1 cellular context compared by ENCODE assay signal in genomic region chr11:122592641-122593040, GRCh38.
TF ChIP-seq lines count a peak whose summit lies in the region.

No MANE protein-coding gene starts in this region.

TF ChIP-seq in GM23338, 12 proteins besides CTCF, POLR2A, EP300 and RAD21 (continued from another document):
- TF ChIP-seq, protein P1, sequence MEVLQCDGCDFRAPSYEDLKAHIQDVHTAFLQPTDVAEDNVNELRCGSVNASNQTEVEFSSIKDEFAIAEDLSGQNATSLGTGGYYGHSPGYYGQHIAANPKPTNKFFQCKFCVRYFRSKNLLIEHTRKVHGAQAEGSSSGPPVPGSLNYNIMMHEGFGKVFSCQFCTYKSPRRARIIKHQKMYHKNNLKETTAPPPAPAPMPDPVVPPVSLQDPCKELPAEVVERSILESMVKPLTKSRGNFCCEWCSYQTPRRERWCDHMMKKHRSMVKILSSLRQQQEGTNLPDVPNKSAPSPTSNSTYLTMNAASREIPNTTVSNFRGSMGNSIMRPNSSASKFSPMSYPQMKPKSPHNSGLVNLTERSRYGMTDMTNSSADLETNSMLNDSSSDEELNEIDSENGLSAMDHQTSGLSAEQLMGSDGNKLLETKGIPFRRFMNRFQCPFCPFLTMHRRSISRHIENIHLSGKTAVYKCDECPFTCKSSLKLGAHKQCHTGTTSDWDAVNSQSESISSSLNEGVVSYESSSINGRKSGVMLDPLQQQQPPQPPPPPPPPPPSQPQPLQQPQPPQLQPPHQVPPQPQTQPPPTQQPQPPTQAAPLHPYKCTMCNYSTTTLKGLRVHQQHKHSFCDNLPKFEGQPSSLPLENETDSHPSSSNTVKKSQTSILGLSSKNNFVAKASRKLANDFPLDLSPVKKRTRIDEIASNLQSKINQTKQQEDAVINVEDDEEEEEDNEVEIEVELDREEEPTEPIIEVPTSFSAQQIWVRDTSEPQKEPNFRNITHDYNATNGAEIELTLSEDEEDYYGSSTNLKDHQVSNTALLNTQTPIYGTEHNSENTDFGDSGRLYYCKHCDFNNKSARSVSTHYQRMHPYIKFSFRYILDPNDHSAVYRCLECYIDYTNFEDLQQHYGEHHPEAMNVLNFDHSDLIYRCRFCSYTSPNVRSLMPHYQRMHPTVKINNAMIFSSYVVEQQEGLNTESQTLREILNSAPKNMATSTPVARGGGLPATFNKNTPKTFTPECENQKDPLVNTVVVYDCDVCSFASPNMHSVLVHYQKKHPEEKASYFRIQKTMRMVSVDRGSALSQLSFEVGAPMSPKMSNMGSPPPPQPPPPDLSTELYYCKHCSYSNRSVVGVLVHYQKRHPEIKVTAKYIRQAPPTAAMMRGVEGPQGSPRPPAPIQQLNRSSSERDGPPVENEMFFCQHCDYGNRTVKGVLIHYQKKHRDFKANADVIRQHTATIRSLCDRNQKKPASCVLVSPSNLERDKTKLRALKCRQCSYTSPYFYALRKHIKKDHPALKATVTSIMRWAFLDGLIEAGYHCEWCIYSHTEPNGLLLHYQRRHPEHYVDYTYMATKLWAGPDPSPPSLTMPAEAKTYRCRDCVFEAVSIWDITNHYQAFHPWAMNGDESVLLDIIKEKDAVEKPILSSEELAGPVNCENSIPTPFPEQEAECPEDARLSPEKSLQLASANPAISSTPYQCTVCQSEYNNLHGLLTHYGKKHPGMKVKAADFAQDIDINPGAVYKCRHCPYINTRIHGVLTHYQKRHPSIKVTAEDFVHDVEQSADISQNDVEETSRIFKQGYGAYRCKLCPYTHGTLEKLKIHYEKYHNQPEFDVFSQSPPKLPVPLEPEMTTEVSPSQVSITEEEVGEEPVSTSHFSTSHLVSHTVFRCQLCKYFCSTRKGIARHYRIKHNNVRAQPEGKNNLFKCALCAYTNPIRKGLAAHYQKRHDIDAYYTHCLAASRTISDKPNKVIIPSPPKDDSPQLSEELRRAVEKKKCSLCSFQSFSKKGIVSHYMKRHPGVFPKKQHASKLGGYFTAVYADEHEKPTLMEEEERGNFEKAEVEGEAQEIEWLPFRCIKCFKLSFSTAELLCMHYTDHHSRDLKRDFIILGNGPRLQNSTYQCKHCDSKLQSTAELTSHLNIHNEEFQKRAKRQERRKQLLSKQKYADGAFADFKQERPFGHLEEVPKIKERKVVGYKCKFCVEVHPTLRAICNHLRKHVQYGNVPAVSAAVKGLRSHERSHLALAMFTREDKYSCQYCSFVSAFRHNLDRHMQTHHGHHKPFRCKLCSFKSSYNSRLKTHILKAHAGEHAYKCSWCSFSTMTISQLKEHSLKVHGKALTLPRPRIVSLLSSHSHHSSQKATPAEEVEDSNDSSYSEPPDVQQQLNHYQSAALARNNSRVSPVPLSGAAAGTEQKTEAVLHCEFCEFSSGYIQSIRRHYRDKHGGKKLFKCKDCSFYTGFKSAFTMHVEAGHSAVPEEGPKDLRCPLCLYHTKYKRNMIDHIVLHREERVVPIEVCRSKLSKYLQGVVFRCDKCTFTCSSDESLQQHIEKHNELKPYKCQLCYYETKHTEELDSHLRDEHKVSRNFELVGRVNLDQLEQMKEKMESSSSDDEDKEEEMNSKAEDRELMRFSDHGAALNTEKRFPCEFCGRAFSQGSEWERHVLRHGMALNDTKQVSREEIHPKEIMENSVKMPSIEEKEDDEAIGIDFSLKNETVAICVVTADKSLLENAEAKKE (CRISPR knock-in tag; IDR thresholded peaks at IDR 0.05) = no peak
- no peak for TF ChIP-seq NANOG (IDR thresholded peaks at IDR 0.05; ENCODE audit: borderline replicate concordance)
- TF ChIP-seq POLR2AphosphoS5 (IDR thresholded peaks at IDR 0.05; ENCODE audit: low read depth) = no peak
